In genomic region chr2:217901826-217902225, GRCh38 we compare ENCODE assay signal across 10 cellular contexts.
DNase-seq lines count a peak whose midpoint lies in the region; ATAC-seq and TF ChIP-seq lines count a peak whose summit lies in the region.
"Had no signal": no experiment of that assay in that cellular context is flagged by ENCODE, and none has a peak within 500 bp of the region (broad histone marks: within the 10 kb centered on the region; RNA-seq: fewer than 3 reads in every experiment).

No MANE protein-coding gene starts in this region.

- DNase-seq in Right ventricle myocardium inferior (ENCODE audit: missing footprints) (no peak), renal cortical epithelial cell (ENCODE audit: low read depth) (peak; percentile 64), endodermal cell (no peak), NCI-H1436 treated with DMSO at 0.1 percent for 48 hours (lab: John Stamatoyannopoulos, UW) (no peak), activated gamma-delta T cell (lab: John Stamatoyannopoulos, UW) (no peak)
- DNase-seq: activated CD4-positive, alpha-beta T cell treated with anti-CD3 and anti-CD28 coated beads for 4 hours; cortex of kidney had no signal

- H3K4me1 Mint-ChIP-seq in endodermal cell, result peaks cover 19% of the 10 kb centered on the region

- peak overlapping the region; percentile 41 to 91 (median 70); a peak in 21 of 22 replicates for H3K27ac ChIP-seq in BLaER1 treated with 17β-estradiol and CSF1 and Interleukin-3, amounts not matched to agents 10 nM and 100 nM
- H3K27ac ChIP-seq in adipose tissue (ENCODE audit: low read depth, low read length) (peak overlapping the region; percentile 60), endodermal cell (ENCODE audit: low read depth, low read length) (no peak overlapping the region)

- peak overlapping the region in 7 of 10 experiments; percentile 5 to 47 (median 35); a peak in 9 of 20 replicates for H3K4me3 ChIP-seq in BLaER1 treated with 17β-estradiol and CSF1 and Interleukin-3, amounts not matched to agents 10 nM and 100 nM
- no peak overlapping the region for H3K4me3 ChIP-seq in endodermal cell (ENCODE audit: low read length)

- ATAC-seq in Right ventricle myocardium inferior, result peak; percentile 9
- ATAC-seq in HG03521 (IDR thresholded peaks at IDR 0.05; ENCODE audit: unreplicated experiment), result no peak

- no peak overlapping the region for H3K27ac Mint-ChIP-seq in endodermal cell

- peak overlapping the region; percentile 5 to 71 (median 51); a peak in 18 of 22 replicates for H3K9ac ChIP-seq in BLaER1 treated with 17β-estradiol and CSF1 and Interleukin-3, amounts not matched to agents 10 nM and 100 nM
- no peak overlapping the region for H3K9ac ChIP-seq in endodermal cell (ENCODE audit: extremely low read depth, low read length, poor library complexity, severe bottlenecking)

- peak overlapping the region; percentile 84 to 98 (median 91) for H3K4me2 ChIP-seq in BLaER1 treated with 17β-estradiol and CSF1 and Interleukin-3, amounts not matched to agents 10 nM and 100 nM

- peaks cover 68 to 87% (median 77%) of the 10 kb centered on the region in 10 experiments for H3K4me1 ChIP-seq in BLaER1 treated with 17β-estradiol and CSF1 and Interleukin-3, amounts not matched to agents 10 nM and 100 nM
- peaks cover 3% of the 10 kb centered on the region for H3K4me1 ChIP-seq in endodermal cell (ENCODE audit: control insufficient read depth, insufficient read depth, low read length)

- H3K9me3 Mint-ChIP-seq in endodermal cell, result no peaks in the 10 kb centered on the region

- no peak for TF ChIP-seq CTCF in endodermal cell (conservative IDR thresholded peaks at IDR 0.05)

- H3K27me3 ChIP-seq in BLaER1 treated with 17β-estradiol and CSF1 and Interleukin-3, amounts not matched to agents 10 nM and 100 nM, result no peaks in the 10 kb centered on the region
- H3K27me3 ChIP-seq in endodermal cell (ENCODE audit: control insufficient read depth, insufficient read depth, low read length, poor library complexity, severe bottlenecking), result no peaks in the 10 kb centered on the region

- H3K36me3 ChIP-seq in BLaER1 treated with 17β-estradiol and CSF1 and Interleukin-3, amounts not matched to agents 10 nM and 100 nM, result peaks cover 7 to 37% (median 18%) of the 10 kb centered on the region in 11 experiments; a peak in 14 of 22 replicates
- H3K36me3 ChIP-seq in endodermal cell (ENCODE audit: control insufficient read depth, insufficient read depth, low read length), result no peaks in the 10 kb centered on the region

- intact Hi-C loops in Right ventricle myocardium inferior (cut with DNase I), result loop anchor here (2.0 to 5.0 kb wide), 3 partner anchors 40 to 85 kb away; no protein-coding TSS in a partner anchor

- WGBS in adipose tissue, 3 donors, result 57 to 65% (median 64%) methylated on average over 5 of the region's 5 CpGs
- WGBS in endodermal cell (ENCODE audit: insufficient coverage in 1 of 2, insufficient read length in 1 of 2), 2 experiments, result 94 to 100% methylated on average over 3 to 5 of the region's 5 CpGs

- H3K4me3 Mint-ChIP-seq in endodermal cell, result no peak overlapping the region

- no peaks in the 10 kb centered on the region for H3K9me3 ChIP-seq in BLaER1 treated with 17β-estradiol and CSF1 and Interleukin-3, amounts not matched to agents 10 nM and 100 nM (replicated peaks in 1 of 11)
- no peaks in the 10 kb centered on the region for H3K9me3 ChIP-seq in endodermal cell (ENCODE audit: control insufficient read depth, low read length)

- H3K27me3 Mint-ChIP-seq in endodermal cell (ENCODE audit: insufficient read depth), result no peaks in the 10 kb centered on the region

- H3K36me3 Mint-ChIP-seq in endodermal cell (ENCODE audit: low read depth), result no peaks in the 10 kb centered on the region

- H4K20me1 ChIP-seq in BLaER1 treated with 17β-estradiol and CSF1 and Interleukin-3, amounts not matched to agents 10 nM and 100 nM, result peaks cover under 1 to 46% (median 13%) of the 10 kb centered on the region in 11 experiments; a peak in 15 of 22 replicates
